29 cellular contexts compared by ENCODE assay signal in genomic region chr19:41294393-41294792, GRCh38. TPM values are rescaled to one million over a fixed set of nuclear protein-coding genes. Genes with fewer than 3 reads are reported as not detected.
DNase-seq lines count a peak whose midpoint lies in the region; ATAC-seq and TF ChIP-seq lines count a peak whose summit lies in the region.
"Had no signal": no experiment of that assay in that cellular context is flagged by ENCODE, and none has a peak within 500 bp of the region (broad histone marks: within the 10 kb centered on the region; RNA-seq: fewer than 3 reads in every experiment).

No MANE protein-coding gene starts in this region.

- POLR2A ChIA-PET in T-cell (lab: Charles Lee): interaction anchor here (0.5 to 1.2 kb wide), 2 partner anchors 8 to 40 kb away, joined by 4 read pairs; no protein-coding TSS in a partner anchor

- peak overlapping the region; percentile 79 for H3K27ac Mint-ChIP-seq in activated T-cell treated with anti-CD3 and anti-CD28 coated beads, Interleukin-2, amount 50 U/mL, for 72 hours
- peak overlapping the region; percentile 55 to 69 for H3K27ac Mint-ChIP-seq in T-cell
- H3K27ac Mint-ChIP-seq in naive B cell: peak overlapping the region in 4 of 6 donors; percentile 42 to 97 (median 53)
- H3K27ac Mint-ChIP-seq in type B pancreatic cell: peak overlapping the region; percentile 16
- H3K27ac Mint-ChIP-seq: activated naive CD8-positive, alpha-beta T cell had no signal

- H3K27me3 Mint-ChIP-seq in activated T-cell treated with anti-CD3 and anti-CD28 coated beads, Interleukin-2, amount 50 U/mL, for 72 hours (ENCODE audit: low read depth): no peaks in the 10 kb centered on the region
- H3K27me3 Mint-ChIP-seq in T-cell (no peaks in the 10 kb centered on the region), naive B cell (no peaks in the 10 kb centered on the region), type B pancreatic cell (no peaks in the 10 kb centered on the region)
- H3K27me3 Mint-ChIP-seq: activated naive CD8-positive, alpha-beta T cell had no signal

- H3K4me1 Mint-ChIP-seq in activated T-cell treated with anti-CD3 and anti-CD28 coated beads, Interleukin-2, amount 50 U/mL, for 72 hours (ENCODE audit: low read depth): peaks cover 53% of the 10 kb centered on the region
- peaks cover 53 to 55% (median 53%) of the 10 kb centered on the region in 3 donors for H3K4me1 Mint-ChIP-seq in T-cell
- peaks cover 22 to 31% (median 29%) of the 10 kb centered on the region in 3 donors for H3K4me1 Mint-ChIP-seq in naive B cell
- peaks cover 6% of the 10 kb centered on the region for H3K4me1 Mint-ChIP-seq in type B pancreatic cell (ENCODE audit: unreplicated experiment)

- no peak for TF ChIP-seq CTCF in type B pancreatic cell (conservative IDR thresholded peaks at IDR 0.05)
- TF ChIP-seq CTCF in foreskin keratinocyte (conservative IDR thresholded peaks at IDR 0.05): no peak

- H3K4me1 ChIP-seq in foreskin keratinocyte: no peaks in the 10 kb centered on the region
- H3K4me1 ChIP-seq: A549 had no signal

- CTCF ChIA-PET in T-cell (lab: Charles Lee): no interaction called here

- H3K9me3 Mint-ChIP-seq in activated T-cell treated with anti-CD3 and anti-CD28 coated beads, Interleukin-2, amount 50 U/mL, for 72 hours: no peaks in the 10 kb centered on the region
- H3K9me3 Mint-ChIP-seq in T-cell (no peaks in the 10 kb centered on the region), naive B cell (no peaks in the 10 kb centered on the region), type B pancreatic cell (no peaks in the 10 kb centered on the region)

- peaks cover 32 to 39% of the 10 kb centered on the region in 2 donors for H3K36me3 Mint-ChIP-seq in activated T-cell treated with anti-CD3 and anti-CD28 coated beads, Interleukin-2, amount 50 U/mL, for 72 hours (ENCODE audit: insufficient read depth in 2 of 2)
- H3K36me3 Mint-ChIP-seq in T-cell: peaks cover 73% of the 10 kb centered on the region
- peaks cover 12 to 21% of the 10 kb centered on the region in 2 donors for H3K36me3 Mint-ChIP-seq in naive B cell
- peaks cover 28% of the 10 kb centered on the region for H3K36me3 Mint-ChIP-seq in type B pancreatic cell

- DNase-seq in activated T-cell treated with anti-CD3 and anti-CD28 coated beads, Interleukin-2, amount 50 U/mL, for 72 hours: no peak
- DNase-seq in activated T-cell treated with anti-CD3 and anti-CD28 coated beads for 4 hours (no peak), T-cell (no peak), naive B cell (no peak), type B pancreatic cell (ENCODE audit: extremely low spot score, unreplicated experiment) (no peak), foreskin keratinocyte (no peak)
- DNase-seq: activated CD4-positive, alpha-beta T cell treated with anti-CD3 and anti-CD28 coated beads, Interleukin-2, amount 50 U/mL, for 4 hours; activated CD8-positive, alpha-beta memory T cell treated with anti-CD3 and anti-CD28 coated beads, Interleukin-2, amount 50 U/mL, for 48 hours; activated effector memory CD4-positive, alpha-beta T cell treated with anti-CD3 and anti-CD28 coated beads, Interleukin-2, amount 50 U/mL, for 16 hours; hippocampal formation; Kasumi-1; left colon; mesendoderm; NCI-H1417 treated with DMSO at 0.1 percent for 48 hours; NCI-H2081 treated with DMSO at 0.1 percent for 48 hours; NCI-H2227 treated with DMSO at 0.1 percent for 48 hours; NCI-H526; PC-3; psoas muscle; SK-N-SH; stimulated activated CD4-positive, alpha-beta T cell treated with anti-CD3 and anti-CD28 coated beads, Interleukin-4, amount 100 ng/mL, for 24 hours had no signal

- no peak overlapping the region for H3K27ac ChIP-seq in foreskin keratinocyte
- H3K27ac ChIP-seq: A549, gastroesophageal sphincter, psoas muscle, suprapubic skin had no signal

- ATAC-seq in activated T-cell treated with anti-CD3 and anti-CD28 coated beads, Interleukin-2, amount 50 U/mL, for 72 hours (replicated peaks in 1 of 2): no peak
- ATAC-seq in T-cell (replicated peaks in 1 of 4) (no peak), naive B cell (ENCODE audit: low read depth in 2 of 2) (no peak), HG03342 (IDR thresholded peaks at IDR 0.05; ENCODE audit: unreplicated experiment) (no peak), foreskin keratinocyte (no peak), GM21526 (IDR thresholded peaks at IDR 0.05; ENCODE audit: low FRiP score, unreplicated experiment) (no peak)
- ATAC-seq: A549; activated CD4-positive, CD25-positive, alpha-beta regulatory T cell treated with anti-CD3 and anti-CD28 coated beads, Interleukin-2, amount 50 U/mL, for 24 hours; gastroesophageal sphincter; left colon; PC-3; psoas muscle; Right ventricle myocardium inferior had no signal

- H3K4me3 Mint-ChIP-seq in activated T-cell treated with anti-CD3 and anti-CD28 coated beads, Interleukin-2, amount 50 U/mL, for 72 hours: no peak overlapping the region
- no peak overlapping the region for H3K4me3 Mint-ChIP-seq in T-cell
- H3K4me3 Mint-ChIP-seq in naive B cell: peak overlapping the region in 1 of 8 donors; percentile 15
- H3K4me3 Mint-ChIP-seq in type B pancreatic cell: no peak overlapping the region
- H3K4me3 Mint-ChIP-seq: activated naive CD8-positive, alpha-beta T cell had no signal

- H3K27me3 ChIP-seq in foreskin keratinocyte: no peaks in the 10 kb centered on the region
- H3K27me3 ChIP-seq: gastroesophageal sphincter, suprapubic skin had no signal

RNA-seq across cellular contexts. Expression of gene CCDC97, which starts 15.6 kb away (rescaled TPM):
- total RNA-seq in activated T-cell treated with anti-CD3 and anti-CD28 coated beads, Interleukin-2, amount 50 U/mL, for 72 hours: 10 to 100 TPM; 28.8 to 33.4 TPM
- total RNA-seq in T-cell (10 to 100 TPM; 38.9 to 61.5 (median 55.1) TPM), type B pancreatic cell (ENCODE audit: low replicate concordance) (26.7 and 42.6 TPM in 2 replicates), foreskin keratinocyte (10.5 and 11.9 TPM in 2 replicates)
- polyA plus RNA-seq in naive B cell (ENCODE audit: low read depth in 6 of 6) (10 to 100 TPM; 19.8 to 37.2 (median 31.7) TPM), foreskin keratinocyte (13.5 and 14.5 TPM in 2 replicates)

RNA-seq across cellular contexts. Expression of gene HNRNPUL1, which starts 30.2 kb away (rescaled TPM):
- total RNA-seq in activated T-cell treated with anti-CD3 and anti-CD28 coated beads, Interleukin-2, amount 50 U/mL, for 72 hours: 100 to 1,000 TPM; 276 to 351 TPM
- total RNA-seq in T-cell (100 to 1,000 TPM; 275 to 350 (median 307) TPM), type B pancreatic cell (ENCODE audit: low replicate concordance) (189 and 244 TPM in 2 replicates), foreskin keratinocyte (129 and 140 TPM in 2 replicates)
- polyA plus RNA-seq in naive B cell (ENCODE audit: low read depth in 6 of 6) (10 to 100 TPM; 26.2 to 85.3 (median 54.4) TPM), foreskin keratinocyte (106 and 123 TPM in 2 replicates)

RNA-seq across cellular contexts. Expression of gene TGFB1, which starts 59.3 kb away (rescaled TPM):
- total RNA-seq in activated T-cell treated with anti-CD3 and anti-CD28 coated beads, Interleukin-2, amount 50 U/mL, for 72 hours: 10 to 100 TPM; 93.5 to 94.2 TPM
- total RNA-seq in T-cell: 100 to 1,000 TPM; 170 to 412 (median 206) TPM
- polyA plus RNA-seq in naive B cell (ENCODE audit: low read depth in 6 of 6): 10 to 100 TPM; 20.1 to 61.9 (median 35.4) TPM
- total RNA-seq in type B pancreatic cell (ENCODE audit: low replicate concordance): 2.3 and 3.4 TPM in 2 replicates
- total RNA-seq in foreskin keratinocyte: 26.8 and 26.9 TPM in 2 replicates
- polyA plus RNA-seq in foreskin keratinocyte: 51.3 and 52.5 TPM in 2 replicates

Comparison
In these comparisons a context has a peak if more than half of its experiments do, and no peak if none do; other contexts are left out.
1. H3K27ac Mint-ChIP-seq: peak in every context shown above with its lines; median percentile 79 in activated T-cell treated with anti-CD3 and anti-CD28 coated beads, Interleukin-2, amount 50 U/mL, for 72 hours; 62 in T-cell; 53 in naive B cell; 16 in type B pancreatic cell.